ENCODE assay signal across 7 cellular contexts in genomic region chr6:43117466-43117865, GRCh38. TPM values are rescaled to one million over a fixed set of nuclear protein-coding genes. Genes with fewer than 3 reads are reported as not detected.
DNase-seq lines count a peak whose midpoint lies in the region; ATAC-seq and TF ChIP-seq lines count a peak whose summit lies in the region.
"Not testable (repeated sequence)": the region's sequence is repeated elsewhere in the genome, so short reads cannot be mapped to it uniquely, and the experiment has no call there.

No MANE protein-coding gene starts in this region.

- H4K5ac ChIP-seq in mesendoderm (ENCODE audit: low read length): not testable (repeated sequence)

- not testable (repeated sequence) for H3K4me2 ChIP-seq in GM23338; hepatocyte; mesendoderm (ENCODE audit: low read length); osteoblast (ENCODE audit: insufficient read depth, low read length)

- H3K79me2 ChIP-seq in GM23338 (replicated peaks; ENCODE audit: insufficient read depth) (peaks cover 94% of the 10 kb centered on the region), hepatocyte (peaks cover 80% of the 10 kb centered on the region), mesendoderm (ENCODE audit: control insufficient read depth, insufficient read depth, low read length) (peaks cover 72% of the 10 kb centered on the region), osteoblast (ENCODE audit: insufficient read depth, low read length) (peaks cover 39% of the 10 kb centered on the region)

- not testable (repeated sequence) for H3K27me3 Mint-ChIP-seq in GM23338 (ENCODE audit: insufficient read depth, low read depth, poor library complexity); chondrocyte (ENCODE audit: low read depth)

- not testable (repeated sequence) for H3K4me3 ChIP-seq in GM23338; hepatocyte; mesendoderm (ENCODE audit: low read length); osteoblast (ENCODE audit: insufficient read depth, low read length); spleen

- not testable (repeated sequence) for H2BK5ac ChIP-seq in mesendoderm (ENCODE audit: low read length)

- H3K9ac ChIP-seq in mesendoderm (ENCODE audit: low read length): not testable (repeated sequence)

- 87% methylated on average over 8 of the region's 8 CpGs for WGBS in hepatocyte (ENCODE audit: low lambda C conversion rate, missing lambda C conversion rate)
- WGBS in mesendoderm (ENCODE audit: extremely low coverage, insufficient coverage, low lambda C conversion rate): no CpG with 5 or more reads among the region's 8 CpGs
- 86 to 99% (median 96%) methylated on average over 8 of the region's 8 CpGs for WGBS in spleen, 5 donors

- not testable (repeated sequence) for ATAC-seq in GM23338

- H3K4me3 Mint-ChIP-seq in GM23338; chondrocyte (ENCODE audit: unreplicated experiment): not testable (repeated sequence)

- not testable (repeated sequence) for H3K9me2 ChIP-seq in GM23338 (ENCODE audit: insufficient read depth); hepatocyte (replicated peaks; ENCODE audit: insufficient read depth)

- H3F3A ChIP-seq in GM23338 (replicated peaks; ENCODE audit: low read depth): not testable (repeated sequence)

- H3K9me3 Mint-ChIP-seq in GM23338; chondrocyte (ENCODE audit: low read depth): not testable (repeated sequence)

- not testable (repeated sequence) for H2AFZ ChIP-seq in GM23338; hepatocyte; osteoblast (ENCODE audit: low read length)

- peaks cover 39% of the 10 kb centered on the region for H3K79me1 ChIP-seq in mesendoderm (ENCODE audit: low read length)

- not testable (repeated sequence) for H3K36me3 ChIP-seq in GM23338 (ENCODE audit: insufficient read depth); hepatocyte (replicated peaks; ENCODE audit: insufficient read depth, low read depth); mesendoderm (ENCODE audit: control insufficient read depth, insufficient read depth, low read length); osteoblast (ENCODE audit: insufficient read depth, low read length); spleen

- peak overlapping the region; percentile 7 for H3K56ac ChIP-seq in mesendoderm (ENCODE audit: low read length)

- peaks cover 22% of the 10 kb centered on the region for H3K4me1 ChIP-seq in GM23338 (ENCODE audit: insufficient read depth)
- peaks cover 61% of the 10 kb centered on the region for H3K4me1 ChIP-seq in hepatocyte (ENCODE audit: insufficient read depth)
- H3K4me1 ChIP-seq in mesendoderm (ENCODE audit: control insufficient read depth, low read depth, low read length): peaks cover 15% of the 10 kb centered on the region
- H3K4me1 ChIP-seq in osteoblast (ENCODE audit: insufficient read depth, low read length): peaks cover 51% of the 10 kb centered on the region
- H3K4me1 ChIP-seq in spleen: peaks cover 0 to 30% (median 5%) of the 10 kb centered on the region in 6 donors

- TF ChIP-seq POLR2A in spleen (IDR thresholded peaks at IDR 0.05): not testable (repeated sequence)

- not testable (repeated sequence) for H4K20me1 ChIP-seq in GM23338 (replicated peaks; ENCODE audit: insufficient read depth); hepatocyte (ENCODE audit: insufficient read depth, poor library complexity, severe bottlenecking); osteoblast (ENCODE audit: insufficient read depth, low read length)

- H3K27ac ChIP-seq in GM23338 (ENCODE audit: low read depth) (peak overlapping the region; percentile 63), VCaP (0 out of 2 replicates have a peak overlapping the region, but pooled peaks have one; percentile 18), hepatocyte (peak overlapping the region; percentile 88), osteoblast (ENCODE audit: low read depth, low read length) (peak overlapping the region; percentile 93)
- H3K27ac ChIP-seq in mesendoderm (ENCODE audit: low read depth, low read length); spleen: not testable (repeated sequence)

- H3K27ac Mint-ChIP-seq in GM23338: not testable (repeated sequence)
- peak overlapping the region; percentile 99 for H3K27ac Mint-ChIP-seq in chondrocyte (ENCODE audit: unreplicated experiment)

- not testable (repeated sequence) for H3K23ac ChIP-seq in mesendoderm (ENCODE audit: low read length)

- not testable (repeated sequence) for H4K8ac ChIP-seq in mesendoderm (ENCODE audit: low read depth, low read length)

- peaks cover 40% of the 10 kb centered on the region for H3K4me1 Mint-ChIP-seq in GM23338
- peaks cover 83% of the 10 kb centered on the region for H3K4me1 Mint-ChIP-seq in chondrocyte (ENCODE audit: low read depth)

- DNase-seq in GM23338 (ENCODE audit: low spot score); chondrocyte (ENCODE audit: low spot score); hepatocyte (ENCODE audit: low spot score); mesendoderm; osteoblast (ENCODE audit: insufficient read length, low spot score, missing footprints): not testable (repeated sequence)
- peak; percentile 16 for DNase-seq in spleen

- not testable (repeated sequence) for TF ChIP-seq CTCF in GM23338 (conservative IDR thresholded peaks at IDR 0.05; ENCODE audit: low read depth in 2 of 2); VCaP (conservative IDR thresholded peaks at IDR 0.05); chondrocyte (IDR thresholded peaks at IDR 0.05); hepatocyte (IDR thresholded peaks at IDR 0.05; ENCODE audit: poor library complexity); osteoblast (IDR thresholded peaks at IDR 0.05; ENCODE audit: extremely low read depth, low read depth, low read length); spleen (IDR thresholded peaks at IDR 0.05 in 8 of 11, conservative IDR thresholded peaks at IDR 0.05 in 3 of 11)

- H2BK120ac ChIP-seq in mesendoderm (ENCODE audit: low read depth, low read length): not testable (repeated sequence)

- not testable (repeated sequence) for H2BK15ac ChIP-seq in mesendoderm (replicated peaks; ENCODE audit: low read depth)

- not testable (repeated sequence) for H3K4ac ChIP-seq in mesendoderm (ENCODE audit: low read depth, low read length)

- intact Hi-C loops in spleen (cut with DNase I; ENCODE audit: low total_unique reads): not testable (repeated sequence)

- not testable (repeated sequence) for H2AK5ac ChIP-seq in mesendoderm (ENCODE audit: low read length)

- H3K18ac ChIP-seq in mesendoderm (ENCODE audit: low read length): not testable (repeated sequence)

- H3K27me3 ChIP-seq in GM23338 (ENCODE audit: insufficient read depth); hepatocyte; mesendoderm (ENCODE audit: insufficient read depth, low read length, poor library complexity); osteoblast (ENCODE audit: insufficient read depth, low read length); spleen (replicated peaks in 1 of 7): not testable (repeated sequence)

- not testable (repeated sequence) for H3K36me3 Mint-ChIP-seq in GM23338 (ENCODE audit: low read depth); chondrocyte (ENCODE audit: low read depth)

- H3K9me3 ChIP-seq in hepatocyte (ENCODE audit: low read depth); osteoblast (ENCODE audit: low read depth, low read length); spleen: not testable (repeated sequence)

RNA-seq across cellular contexts. Expression of gene PTK7, which starts 41.4 kb away (rescaled TPM):
- 121 and 147 TPM in 2 replicates for total RNA-seq in GM23338 (2014; rRNA removed; shearing (Covaris generic))
- 46.1 and 52.2 TPM in 2 replicates for polyA plus RNA-seq in GM23338 (2016; fragmentation: Nextera tagmentation; extraction: Ambion mirVana)
- total RNA-seq in chondrocyte: 282 to 293 TPM (median 288 TPM) in 3 replicates
- total RNA-seq in hepatocyte: 108 and 127 TPM in 2 replicates
- polyA plus RNA-seq in hepatocyte: 159 and 162 TPM in 2 replicates
- polyA plus RNA-seq in mesendoderm (2013, experiment 1 of 2): 62.6 TPM
- polyA plus RNA-seq in mesendoderm (2013, experiment 2 of 2): 63.6 TPM
- 183 and 190 TPM in 2 replicates for total RNA-seq in osteoblast
- 10 to 100 TPM; 20.4 to 66.4 (median 35.1) TPM for total RNA-seq in spleen
- polyA plus RNA-seq in spleen: 10 to 100 TPM in 1 of 3 donors, 1 to 10 TPM in 2; 6.0 to 13.0 (median 8.7) TPM

RNA-seq across cellular contexts. Expression of gene SRF, which starts 53.6 kb away (rescaled TPM):
- total RNA-seq in GM23338 (2014; rRNA removed; shearing (Covaris generic)): 49.7 and 54.9 TPM in 2 replicates
- polyA plus RNA-seq in GM23338 (2016; fragmentation: Nextera tagmentation; extraction: Ambion mirVana) (9.9 and 13.4 TPM in 2 replicates), hepatocyte (7.4 and 9.3 TPM in 2 replicates), spleen (10 to 100 TPM; 11.6 to 25.3 (median 14.3) TPM)
- total RNA-seq in chondrocyte (42.2 to 43.9 TPM (median 42.7 TPM) in 3 replicates), hepatocyte (19.1 and 22.0 TPM in 2 replicates), osteoblast (17.7 and 20.6 TPM in 2 replicates), spleen (10 to 100 TPM; 23.5 to 45.6 (median 29.6) TPM)
- polyA plus RNA-seq in mesendoderm (2013, experiment 1 of 2): 73.6 TPM
- polyA plus RNA-seq in mesendoderm (2013, experiment 2 of 2): 75.9 TPM

RNA-seq across cellular contexts. Expression of gene KLC4, which starts 58.0 kb away (rescaled TPM):
- 17.4 and 22.4 TPM in 2 replicates for total RNA-seq in GM23338 (2014; rRNA removed; shearing (Covaris generic))
- polyA plus RNA-seq in GM23338 (2016; fragmentation: Nextera tagmentation; extraction: Ambion mirVana) (14.9 and 16.6 TPM in 2 replicates), hepatocyte (67.5 and 68.9 TPM in 2 replicates), spleen (10 to 100 TPM; 13.2 to 20.0 (median 19.2) TPM)
- total RNA-seq in chondrocyte (30.0 to 37.0 TPM (median 32.3 TPM) in 3 replicates), hepatocyte (73.4 and 73.5 TPM in 2 replicates), osteoblast (17.7 and 20.3 TPM in 2 replicates), spleen (10 to 100 TPM; 19.6 to 27.0 (median 21.5) TPM)
- polyA plus RNA-seq in mesendoderm (2013, experiment 1 of 2): 11.9 TPM
- 12.4 TPM for polyA plus RNA-seq in mesendoderm (2013, experiment 2 of 2)

RNA-seq across cellular contexts. Expression of gene MRPL2, which starts 58.2 kb away (rescaled TPM):
- total RNA-seq in GM23338 (2014; rRNA removed; shearing (Covaris generic)): 32.3 and 40.4 TPM in 2 replicates
- polyA plus RNA-seq in GM23338 (2016; fragmentation: Nextera tagmentation; extraction: Ambion mirVana): 127 and 128 TPM in 2 replicates
- total RNA-seq in chondrocyte: 42.6 to 46.6 TPM (median 42.9 TPM) in 3 replicates
- 24.7 and 28.8 TPM in 2 replicates for total RNA-seq in hepatocyte
- 68.4 and 81.8 TPM in 2 replicates for polyA plus RNA-seq in hepatocyte
- polyA plus RNA-seq in mesendoderm (2013, experiment 1 of 2): 59.0 TPM
- polyA plus RNA-seq in mesendoderm (2013, experiment 2 of 2): 62.6 TPM
- total RNA-seq in osteoblast: 16.2 and 20.6 TPM in 2 replicates
- 10 to 100 TPM; 11.0 to 43.4 (median 31.0) TPM for total RNA-seq in spleen
- 10 to 100 TPM; 47.9 to 53.9 (median 52.7) TPM for polyA plus RNA-seq in spleen
